In the genomic region with DNA sequence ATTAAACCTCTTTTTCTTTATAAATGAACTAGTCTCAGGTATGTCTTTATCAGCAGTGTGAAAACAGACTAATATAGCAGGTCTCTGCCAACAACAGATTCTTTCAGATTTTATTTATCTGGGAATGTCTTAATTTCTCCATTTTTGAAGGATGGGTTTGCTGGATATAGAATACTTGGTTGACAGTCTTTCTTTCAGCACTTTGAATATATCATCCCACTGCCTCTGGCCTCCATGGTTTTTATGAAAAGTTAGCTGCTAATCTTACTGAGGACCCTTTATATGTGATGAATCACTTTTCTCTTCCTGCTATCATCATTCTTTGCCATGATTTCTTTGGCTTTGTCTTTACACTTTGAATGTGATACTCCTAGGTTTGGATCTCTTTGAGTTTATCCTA, we compare ENCODE assay signal across 30 cellular contexts.
"Had no signal": no experiment of that assay in that cellular context is flagged by ENCODE, and none has a peak within 500 bp of the region (broad histone marks: within the 10 kb centered on the region; RNA-seq: fewer than 3 reads in every experiment).

No MANE protein-coding gene starts in this region.

- H3K4me3 ChIP-seq: ascending aorta, cardiac muscle cell had no signal

- ATAC-seq: activated CD8-positive, alpha-beta memory T cell treated with anti-CD3 and anti-CD28 coated beads, Interleukin-2, amount 10 ng/mL, durations not matched to agents 7 days and 5 days; activated naive CD8-positive, alpha-beta T cell treated with anti-CD3 and anti-CD28 coated beads, Interleukin-2, amount 50 U/mL, for 24 hours had no signal

- H3K36me3 ChIP-seq: cardiac muscle cell had no signal

- DNase-seq: activated CD4-positive, alpha-beta memory T cell treated with anti-CD3 and anti-CD28 coated beads, Interleukin-2, amount 10 ng/mL, durations not matched to agents 7 days and 5 days; activated CD4-positive, alpha-beta T cell treated with anti-CD3 and anti-CD28 coated beads for 1 hour; activated CD4-positive, alpha-beta T cell treated with anti-CD3 and anti-CD28 coated beads for 48 hours; activated CD4-positive, CD25-positive, alpha-beta regulatory T cell; activated CD8-positive, alpha-beta memory T cell treated with anti-CD3 and anti-CD28 coated beads for 24 hours; activated CD8-positive, alpha-beta memory T cell treated with anti-CD3 and anti-CD28 coated beads, Interleukin-2, amount 10 ng/mL, durations not matched to agents 7 days and 5 days; activated CD8-positive, alpha-beta memory T cell treated with anti-CD3 and anti-CD28 coated beads, Interleukin-2, amount 50 U/mL, for 48 hours; activated effector memory CD4-positive, alpha-beta T cell treated with Interleukin-2 at 50 U/mL for 16 hours; activated naive CD4-positive, alpha-beta T cell treated with anti-CD3 and anti-CD28 coated beads, Interleukin-2, amount 10 ng/mL, durations not matched to agents 7 days and 5 days; activated naive CD8-positive, alpha-beta T cell treated with anti-CD3 and anti-CD28 coated beads, Interleukin-2, amount 50 U/mL, for 24 hours; activated T-cell treated with anti-CD3 and anti-CD28 coated beads, Interleukin-2, amount 50 U/mL, for 48 hours; amniotic stem cell; NCI-H1092 treated with DMSO at 0.1 percent for 48 hours; NCI-H146; NCI-H187; NCI-H2029 treated with DMSO at 0.1 percent for 48 hours; NCI-H2107; NCI-H2171; NCI-H510A; NCI-H526; NCI-H748 treated with DMSO at 0.1 percent for 48 hours; NK-92 treated with Interleukin-12 subunit alpha and Interleukin-12 subunit beta, amount 100 ng/mL, for 24 hours; Right ventricle myocardium superior; SW 1271; T-helper 1 cell; T-helper 2 cell; T-helper 9 cell had no signal

- H3K27ac ChIP-seq: ascending aorta, cardiac muscle cell, VCaP had no signal

- H3K27me3 ChIP-seq: ascending aorta, cardiac muscle cell had no signal
